8 cellular contexts compared by ENCODE assay signal in genomic region chr3:12810013-12810780, GRCh38. TPM values are rescaled to one million over a fixed set of nuclear protein-coding genes. Genes with fewer than 3 reads are reported as not detected.
DNase-seq lines count a peak whose midpoint lies in the region; ATAC-seq, FAIRE-seq and TF ChIP-seq lines count a peak whose summit lies in the region.

No MANE protein-coding gene starts in this region.

- 4% methylated on average over 47 of the region's 50 CpGs for WGBS in GM12878 (ENCODE audit: insufficient coverage, insufficient replicate concordance, low lambda C conversion rate, missing lambda C conversion rate)
- no CpG with 5 or more reads among the region's 50 CpGs for WGBS in iPS DF 6.9 (ENCODE audit: insufficient coverage, insufficient read length)

- no peak overlapping the region for H3K9ac ChIP-seq in GM12878 (ENCODE audit: control insufficient read depth, insufficient read depth, low read length)

- H3K4me3 ChIP-seq in GM12878 = peak overlapping the region; percentile 70; the same call in 1 of the 2 replicates
- H3K4me3 ChIP-seq in iPS DF 6.9 (ENCODE audit: low read length) = peak overlapping the region; percentile 45; the same call in 1 of the 2 replicates

- peak overlapping the region; percentile 88 for H2AFZ ChIP-seq in GM12878 (ENCODE audit: control insufficient read depth, low read depth, low read length)

- H3K4me1 ChIP-seq in GM12878 (ENCODE audit: control insufficient read depth, insufficient read depth, low read length) (no peaks in the 10 kb centered on the region), iPS DF 6.9 (ENCODE audit: control insufficient read depth, insufficient read depth, low read length) (peaks cover 3% of the 10 kb centered on the region; the same call in 1 of the 2 replicates)

- TF ChIP-seq RAD21 in GM12878 (IDR thresholded peaks at IDR 0.05; ENCODE audit: insufficient read depth, low read depth, low read length) = 0 out of 2 replicates have a peak, but pooled peaks have one; percentile 24

- POLR2A ChIA-PET in HEK293T (lab: Yijun Ruan, JAX) = no interaction called here
- POLR2A ChIA-PET in GM12878 (lab: Charles Lee) = interaction anchor here (0.5 to 0.9 kb wide), 3 partner anchors 24 to 212 kb away, joined by 3 read pairs; partner anchors contain the start of gene RPL32

- H3K9me3 ChIP-seq in GM12878 (replicated peaks; ENCODE audit: control insufficient read depth, insufficient read depth, low read length) (no peaks in the 10 kb centered on the region), iPS DF 6.9 (ENCODE audit: control insufficient read depth, insufficient read depth, low read length) (no peaks in the 10 kb centered on the region)

- DNase-seq in GM04504 (ENCODE audit: low read depth) = peak; percentile 69
- DNase-seq in HEK293T (ENCODE audit: extremely low spot score) = peak; percentile 70
- DNase-seq in NAMALWA (ENCODE audit: low spot score) = peak; percentile 96
- DNase-seq in T1000 (lab: John Stamatoyannopoulos, UW) = peak; percentile 95
- DNase-seq in GM12878 (ENCODE audit: low read depth, low spot score) = peak; percentile 41
- peak; percentile 75 for DNase-seq in iPS DF 6.9 (ENCODE audit: low read depth, low spot score)
- DNase-seq in sciatic nerve (ENCODE audit: low spot score) = peak; percentile 100
- DNase-seq in NCI-H510A (lab: John Stamatoyannopoulos, UW) = no peak

- H3K27ac ChIP-seq in GM12878 (ENCODE audit: control insufficient read depth, insufficient read depth) (no peak overlapping the region), iPS DF 6.9 (ENCODE audit: low read length) (no peak overlapping the region)

- H3K4me2 ChIP-seq in GM12878 (ENCODE audit: control insufficient read depth, insufficient read depth) = peak overlapping the region; percentile 91

- H3K27me3 ChIP-seq in GM12878 (replicated peaks in 1 of 2; ENCODE audit: control insufficient read depth in 2 of 2, insufficient read depth in 2 of 2, low read length in 1 of 2) (peaks cover 0 to 2% of the 10 kb centered on the region in 2 experiments; a peak in 1 of 4 replicates), iPS DF 6.9 (ENCODE audit: control insufficient read depth, insufficient read depth, low read length) (no peaks in the 10 kb centered on the region)

- RAD21 ChIA-PET in GM12878 (lab: Charles Lee; ENCODE audit: unreplicated experiment) = interaction anchor here (0.6 to 1.5 kb wide), 7 partner anchors 23 to 341 kb away, joined by 3 to 9 read pairs (median 3); no protein-coding TSS in a partner anchor

- in situ Hi-C loops in GM12878 (cut with MboI) = no loop called here

- no peaks in the 10 kb centered on the region for H3K79me2 ChIP-seq in GM12878 (ENCODE audit: control insufficient read depth, insufficient read depth, low read length)

- intact Hi-C loops in GM12878 (cut with micrococcal nuclease; ENCODE audit: unreplicated experiment) = no loop called here
- intact Hi-C loops in sciatic nerve (cut with DNase I) = no loop called here

- no peak for TF ChIP-seq POLR2A in GM12878 (IDR thresholded peaks at IDR 0.05; ENCODE audit: low read depth, low read length)

- no peak for TF ChIP-seq EP300 in GM12878 (IDR thresholded peaks at IDR 0.05; ENCODE audit: borderline replicate concordance in 1 of 2, control insufficient read depth in 1 of 2, low read depth in 2 of 2, low read length in 2 of 2)

- SMC1A ChIA-PET in GM12878 (lab: Charles Lee; ENCODE audit: uncharacterized antibody, unreplicated experiment) = interaction anchor here (1.2 kb wide), 1 partner anchor 104 kb away, joined by 3 read pairs; no protein-coding TSS in a partner anchor

- ATAC-seq in GM12878 (peak; percentile 100), sciatic nerve (peak; percentile 99)

- H3K36me3 ChIP-seq in GM12878 (ENCODE audit: control insufficient read depth in 2 of 2, insufficient read depth in 2 of 2, low read length in 1 of 2) (no peaks in the 10 kb centered on the region), iPS DF 6.9 (ENCODE audit: control insufficient read depth, insufficient read depth, low read length) (peaks cover 3% of the 10 kb centered on the region; the same call in 1 of the 2 replicates)

- no peaks in the 10 kb centered on the region; the same call in 1 of the 2 replicates for H4K20me1 ChIP-seq in GM12878 (ENCODE audit: control insufficient read depth, insufficient read depth)

- no TSS peak for BruUV-seq in GM12878 (replicated peaks; lab: Mats Ljungman, UMichigan)

- TF ChIP-seq CTCF in GM12878 (IDR thresholded peaks at IDR 0.05 in 2 of 3, conservative IDR thresholded peaks at IDR 0.05 in 1 of 3; ENCODE audit: control insufficient read depth in 2 of 3, extremely low read depth in 1 of 3, insufficient read depth in 1 of 3, low read depth in 3 of 3, low read length in 3 of 3) = peak; percentile 53 to 77 (median 71)

- CTCF ChIA-PET in HEK293T (lab: Yijun Ruan, JAX) (no interaction called here), GM12878 (lab: Yijun Ruan, JAX) (interaction anchor here (0.6 to 3.7 kb wide), 18 partner anchors 9 to 641 kb away, joined by 3 to 22 read pairs (median 4); partner anchors contain the start of genes RPL32, TMEM40 and TSEN2)

- FAIRE-seq in GM12878 (lab: Jason Lieb, UNC) = peak; percentile 71

TF ChIP-seq in HEK293T, 16 proteins besides CTCF, POLR2A, EP300 and RAD21 (continues in another document):
- TF ChIP-seq SP1 (IDR thresholded peaks at IDR 0.05) (no peak), HDGF (IDR thresholded peaks at IDR 0.05; ENCODE audit: borderline replicate concordance) (no peak), TARDBP (IDR thresholded peaks at IDR 0.05) (no peak), ARNT (IDR thresholded peaks at IDR 0.05) (no peak), FOXK2 (IDR thresholded peaks at IDR 0.05) (no peak)

TF ChIP-seq in GM12878, 131 proteins besides CTCF, POLR2A, EP300 and RAD21 (continues in another document):
- TF ChIP-seq FOS (IDR thresholded peaks at IDR 0.05; ENCODE audit: borderline replicate concordance, extremely low read depth, insufficient read length) = no peak
- no peak for TF ChIP-seq CBFB (IDR thresholded peaks at IDR 0.05; ENCODE audit: low read depth)
- no peak for TF ChIP-seq JUND (IDR thresholded peaks at IDR 0.05; ENCODE audit: low read depth, low read length)
- TF ChIP-seq PAX5 (IDR thresholded peaks at IDR 0.05; ENCODE audit: borderline replicate concordance, low read depth, low read length) = no peak

RNA-seq across cellular contexts. Expression of gene CAND2, which starts 13.7 kb away (rescaled TPM):
- 0.46 and 1.2 TPM in 2 replicates for total RNA-seq in GM12878 (2013; cell fraction: nucleolus; rRNA removed)
- total RNA-seq in GM12878 (2014; rRNA removed) = 0.73 and 0.82 TPM in 2 replicates
- total RNA-seq in GM12878 (2014; rRNA removed; fragmentation: Illumina TruSeq; extraction: Trizol) = 0.36 and 0.37 TPM in 2 replicates
- 1.6 and 1.9 TPM in 2 replicates for total RNA-seq in GM12878 (2021)
- polyA plus RNA-seq in GM12878 (2011; ENCODE audit: low read depth) = 0.14 TPM
- polyA plus RNA-seq in GM12878 (2011; rRNA removed) = 0.03 and 0.10 TPM in 2 replicates
- polyA plus RNA-seq in GM12878 (2011; cell fraction: cytosol; rRNA removed) = 0.04 and 0.07 TPM in 2 replicates
- 0.15 and 0.41 TPM in 2 replicates for polyA plus RNA-seq in GM12878 (2011; cell fraction: nucleus; rRNA removed)
- 0.24 and 0.32 TPM in 2 replicates for polyA plus RNA-seq in GM12878 (2012)
- polyA plus RNA-seq in GM12878 (2014; fragmentation: Illumina TruSeq; extraction: Trizol) = 0.06 and 0.40 TPM in 2 replicates
- polyA plus RNA-seq in GM12878 (2014; fragmentation: Nextera tagmentation; extraction: Ambion mirVana) = under 1 TPM; 0.03 to 0.11 TPM
- polyA plus RNA-seq in GM12878 (2014; rRNA removed) = 0.61 and 0.82 TPM in 2 replicates
- polyA plus RNA-seq in GM12878 (2016; fragmentation: Nextera tagmentation; extraction: Ambion mirVana) = 1 to 10 TPM in 1 of 2 experiments, under 1 TPM in 1; 0.64 to 1.0 TPM
- polyA minus RNA-seq in GM12878 (2011; rRNA and poly(A)+ RNA removed) = 0.10 TPM in 1 of 2 replicates, not detected in the other
- not detected in 2 replicates for polyA minus RNA-seq in GM12878 (2011; cell fraction: cytosol; rRNA and poly(A)+ RNA removed)
- not detected in 2 replicates for polyA minus RNA-seq in GM12878 (2011; cell fraction: nucleus; rRNA and poly(A)+ RNA removed)
- total RNA-seq in sciatic nerve = 16.8 TPM

RNA-seq across cellular contexts. Expression of gene RPL32, which starts 31.2 kb away (rescaled TPM):
- total RNA-seq in GM12878 (2013; cell fraction: nucleolus; rRNA removed) = 220 and 242 TPM in 2 replicates
- 2,707 and 2,818 TPM in 2 replicates for total RNA-seq in GM12878 (2014; rRNA removed)
- 3,926 and 3,952 TPM in 2 replicates for total RNA-seq in GM12878 (2014; rRNA removed; fragmentation: Illumina TruSeq; extraction: Trizol)
- total RNA-seq in GM12878 (2021) = 2,298 and 2,376 TPM in 2 replicates
- polyA plus RNA-seq in GM12878 (2011; ENCODE audit: low read depth) = 3,831 TPM
- 3,443 and 3,447 TPM in 2 replicates for polyA plus RNA-seq in GM12878 (2011; rRNA removed)
- polyA plus RNA-seq in GM12878 (2011; cell fraction: cytosol; rRNA removed) = 2,094 and 3,074 TPM in 2 replicates
- 755 and 1,231 TPM in 2 replicates for polyA plus RNA-seq in GM12878 (2011; cell fraction: nucleus; rRNA removed)
- polyA plus RNA-seq in GM12878 (2012) = 5,378 and 5,555 TPM in 2 replicates
- polyA plus RNA-seq in GM12878 (2014; fragmentation: Illumina TruSeq; extraction: Trizol) = 5,147 and 5,597 TPM in 2 replicates
- polyA plus RNA-seq in GM12878 (2014; fragmentation: Nextera tagmentation; extraction: Ambion mirVana) = 1,000 to 10,000 TPM; 3,252 to 3,662 TPM
- 4,075 and 4,194 TPM in 2 replicates for polyA plus RNA-seq in GM12878 (2014; rRNA removed)
- 1,000 to 10,000 TPM; 1,533 to 1,667 TPM for polyA plus RNA-seq in GM12878 (2016; fragmentation: Nextera tagmentation; extraction: Ambion mirVana)
- polyA minus RNA-seq in GM12878 (2011; rRNA and poly(A)+ RNA removed) = 1,701 and 1,707 TPM in 2 replicates
- 779 and 848 TPM in 2 replicates for polyA minus RNA-seq in GM12878 (2011; cell fraction: cytosol; rRNA and poly(A)+ RNA removed)
- 190 and 283 TPM in 2 replicates for polyA minus RNA-seq in GM12878 (2011; cell fraction: nucleus; rRNA and poly(A)+ RNA removed)
- 1,417 TPM for total RNA-seq in sciatic nerve

RNA-seq across cellular contexts. Expression of gene TMEM40, which starts 51.1 kb away (rescaled TPM):
- total RNA-seq in GM12878 (2013; cell fraction: nucleolus; rRNA removed) = not detected in 2 replicates
- total RNA-seq in GM12878 (2014; rRNA removed) = 0.33 TPM in 1 of 2 replicates, not detected in the other
- total RNA-seq in GM12878 (2014; rRNA removed; fragmentation: Illumina TruSeq; extraction: Trizol) = not detected in 2 replicates
- total RNA-seq in GM12878 (2021) = 0.11 TPM in 1 of 2 replicates, not detected in the other
- polyA plus RNA-seq in GM12878 (2011; ENCODE audit: low read depth) = not detected
- 0.10 and 0.27 TPM in 2 replicates for polyA plus RNA-seq in GM12878 (2011; rRNA removed)
- 0.22 and 0.25 TPM in 2 replicates for polyA plus RNA-seq in GM12878 (2011; cell fraction: cytosol; rRNA removed)
- 0.21 and 0.32 TPM in 2 replicates for polyA plus RNA-seq in GM12878 (2011; cell fraction: nucleus; rRNA removed)
- polyA plus RNA-seq in GM12878 (2012) = 0.11 and 0.25 TPM in 2 replicates
- 0.10 TPM in 1 of 2 replicates, not detected in the other for polyA plus RNA-seq in GM12878 (2014; fragmentation: Illumina TruSeq; extraction: Trizol)
- under 1 TPM; 0.13 to 0.35 TPM for polyA plus RNA-seq in GM12878 (2014; fragmentation: Nextera tagmentation; extraction: Ambion mirVana)
- polyA plus RNA-seq in GM12878 (2014; rRNA removed) = 0.19 TPM in 1 of 2 replicates, not detected in the other
- under 1 TPM; 0.33 to 0.46 TPM for polyA plus RNA-seq in GM12878 (2016; fragmentation: Nextera tagmentation; extraction: Ambion mirVana)
- polyA minus RNA-seq in GM12878 (2011; rRNA and poly(A)+ RNA removed) = 0.67 TPM in 1 of 2 replicates, not detected in the other
- polyA minus RNA-seq in GM12878 (2011; cell fraction: cytosol; rRNA and poly(A)+ RNA removed) = not detected in 2 replicates
- not detected in 2 replicates for polyA minus RNA-seq in GM12878 (2011; cell fraction: nucleus; rRNA and poly(A)+ RNA removed)
- total RNA-seq in sciatic nerve = not detected
